ENCODE assay signal across 11 cellular contexts in the genomic region with DNA sequence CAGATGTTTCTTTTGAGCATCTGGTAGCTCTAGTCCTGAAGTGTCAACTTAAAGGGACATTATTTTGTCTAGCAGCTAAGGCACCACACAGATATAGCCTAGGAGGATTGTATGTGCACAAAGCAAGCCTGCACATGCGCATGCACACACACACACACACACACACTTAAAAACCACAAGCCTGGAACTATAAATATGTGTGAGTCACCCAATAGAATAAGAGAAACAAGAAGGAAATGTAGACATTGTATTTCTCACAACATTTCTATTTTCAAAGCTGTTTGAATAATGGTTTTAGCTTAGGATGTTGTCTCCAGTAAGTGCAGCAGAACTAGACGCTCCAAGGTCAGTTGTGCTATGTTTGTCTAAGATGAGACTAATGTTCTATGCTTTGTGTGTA.
DNase-seq lines count a peak whose midpoint lies in the region; ATAC-seq and TF ChIP-seq lines count a peak whose summit lies in the region.
"Had no signal": no experiment of that assay in that cellular context is flagged by ENCODE, and none has a peak within 500 bp of the region (broad histone marks: within the 10 kb centered on the region; RNA-seq: fewer than 3 reads in every experiment).

No MANE protein-coding gene starts in this region.

- H3K4me1 ChIP-seq in ACC112 (ENCODE audit: control insufficient read depth, insufficient read depth, low read length, unreplicated experiment): peaks cover 16% of the 10 kb centered on the region
- no peaks in the 10 kb centered on the region for H3K4me1 ChIP-seq in HEK293 (ENCODE audit: control insufficient read depth, insufficient read depth, low read length)
- no peaks in the 10 kb centered on the region for H3K4me1 ChIP-seq in aorta (ENCODE audit: control insufficient read depth in 1 of 2, insufficient read depth in 2 of 2, low read length in 2 of 2)
- H3K4me1 ChIP-seq: upper lobe of right lung had no signal

- no peak overlapping the region for H3K4me3 ChIP-seq in ACC112 (ENCODE audit: low read depth, low read length)
- no peak overlapping the region for H3K4me3 ChIP-seq in HEK293 (ENCODE audit: low read depth, low read length)
- H3K4me3 ChIP-seq in aorta (ENCODE audit: low read length in 2 of 2): no peak overlapping the region
- H3K4me3 ChIP-seq: upper lobe of right lung had no signal

- intact Hi-C loops in aorta (cut with DNase I): no loop called here

- peak overlapping the region; percentile 79 for H2AFZ ChIP-seq in ACC112 (ENCODE audit: low read length, unreplicated experiment)

- WGBS in aorta, 2 donors: 39 to 51% methylated on average over 2 of the region's 2 CpGs

- peak overlapping the region; percentile 50 for H3K27ac ChIP-seq in ACC112 (ENCODE audit: low read depth, low read length)
- H3K27ac ChIP-seq in HEK293 (ENCODE audit: extremely low read depth, low read depth, low read length): no peak overlapping the region
- no peak overlapping the region for H3K27ac ChIP-seq in aorta (ENCODE audit: low read depth in 1 of 2, low read length in 2 of 2)
- H3K27ac ChIP-seq: upper lobe of right lung had no signal

- CTCF ChIA-PET in HEK293 (lab: Yijun Ruan, JAX): no interaction called here

- H3K9me3 ChIP-seq in HEK293 (ENCODE audit: control insufficient read depth, insufficient read depth, low read depth, low read length) (no peaks in the 10 kb centered on the region), aorta (ENCODE audit: control insufficient read depth, low read length) (no peaks in the 10 kb centered on the region)
- H3K9me3 ChIP-seq: upper lobe of right lung had no signal

- POLR2A ChIA-PET in HEK293 (lab: Yijun Ruan, JAX): no interaction called here

- no peaks in the 10 kb centered on the region for H3K79me2 ChIP-seq in ACC112 (ENCODE audit: control insufficient read depth, insufficient read depth, low read length, unreplicated experiment)

- TF ChIP-seq CTCF in HEK293 (tag by site-specific recombination; IDR thresholded peaks at IDR 0.05): no peak

- no peaks in the 10 kb centered on the region for H3K36me3 ChIP-seq in ACC112 (ENCODE audit: insufficient read depth, low read length)
- H3K36me3 ChIP-seq in HEK293 (ENCODE audit: control insufficient read depth in 2 of 2, insufficient read depth in 1 of 2, low read length in 2 of 2): no peaks in the 10 kb centered on the region
- no peaks in the 10 kb centered on the region for H3K36me3 ChIP-seq in aorta (ENCODE audit: control insufficient read depth in 1 of 2, insufficient read depth in 2 of 2, low read length in 1 of 2)
- H3K36me3 ChIP-seq: upper lobe of right lung had no signal

- DNase-seq in RPMI7951 (ENCODE audit: low read depth): peak; percentile 76
- peak; percentile 86 for DNase-seq in fibroblast of peridontal ligament (ENCODE audit: extremely low read depth)
- DNase-seq in NK-92 (lab: John Stamatoyannopoulos, UW; ENCODE audit: unreplicated experiment): no peak
- no peak for DNase-seq in HuH-7.5 (ENCODE audit: low spot score)
- DNase-seq in aorta: no peak
- DNase-seq: activated CD8-positive, alpha-beta memory T cell treated with anti-CD3 and anti-CD28 coated beads, Interleukin-2, amount 50 U/mL, for 48 hours; GF-D8; upper lobe of right lung had no signal

- ATAC-seq in GM21447 (IDR thresholded peaks at IDR 0.05; ENCODE audit: unreplicated experiment) (no peak), aorta (ENCODE audit: low FRiP score) (no peak)
- ATAC-seq: upper lobe of right lung had no signal

- H3K27me3 ChIP-seq in ACC112 (ENCODE audit: insufficient read depth, low read length) (no peaks in the 10 kb centered on the region), aorta (ENCODE audit: control insufficient read depth in 1 of 2, insufficient read depth in 2 of 2, low read length in 1 of 2) (no peaks in the 10 kb centered on the region)
- H3K27me3 ChIP-seq: upper lobe of right lung had no signal

TF ChIP-seq in HEK293, 187 proteins besides CTCF, POLR2A, EP300 and RAD21:
- TF ChIP-seq ZSCAN4 (tag by site-specific recombination; IDR thresholded peaks at IDR 0.05) (0 out of 2 replicates have a peak, but pooled peaks have one; percentile 46), ZNF48 (tag by site-specific recombination; IDR thresholded peaks at IDR 0.05) (no peak)

Comparison
In these comparisons a context has a peak if more than half of its experiments do, and no peak if none do; other contexts are left out.
1. DNase-seq: peak in RPMI7951 (single experiment) and fibroblast of peridontal ligament (single experiment); none in NK-92 (single experiment), HuH-7.5 (single experiment) and aorta (0 of 2).